In the genomic region with DNA sequence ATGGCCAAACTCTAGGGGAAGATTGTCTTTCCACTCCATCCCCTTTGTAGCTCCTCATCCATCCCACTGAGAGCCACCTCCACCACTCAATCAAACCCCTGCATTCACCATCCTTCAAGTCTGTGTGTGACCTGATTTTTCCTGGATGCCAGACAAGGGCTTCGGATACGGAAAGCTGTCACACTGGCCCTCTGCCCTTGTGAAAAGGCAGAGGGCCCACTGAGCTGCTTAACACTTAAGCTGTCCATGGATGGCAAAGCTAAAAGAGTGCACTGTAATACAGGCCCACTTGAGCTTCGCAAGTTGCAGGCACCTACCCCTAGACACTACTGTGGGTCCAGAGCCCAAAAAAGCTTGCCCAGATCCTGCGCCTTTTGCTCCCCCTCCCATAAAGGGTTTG, we compare ENCODE assay signal across 22 cellular contexts.
"Had no signal": no experiment of that assay in that cellular context is flagged by ENCODE, and none has a peak within 500 bp of the region (broad histone marks: within the 10 kb centered on the region; RNA-seq: fewer than 3 reads in every experiment).

No MANE protein-coding gene starts in this region.

- FAIRE-seq: endothelial cell of umbilical vein had no signal

- H3K4me1 ChIP-seq: gastroesophageal sphincter, heart left ventricle, left lung, lower lobe of right lung, prostate gland, right atrium auricular region, testis, tibial artery had no signal

- H3K9me3 ChIP-seq: esophagus muscularis mucosa, gastroesophageal sphincter, left lung, lower lobe of right lung, prostate gland, right atrium auricular region, sigmoid colon, testis, tibial artery had no signal

- H3K4me3 ChIP-seq: esophagus muscularis mucosa, gastroesophageal sphincter, heart left ventricle, hepatocyte, left lung, lower lobe of right lung, prostate gland, right atrium auricular region, sigmoid colon, testis, tibial artery had no signal

- H3K36me3 ChIP-seq: esophagus muscularis mucosa, gastroesophageal sphincter, heart left ventricle, left lung, lower lobe of right lung, prostate gland, right atrium auricular region, sigmoid colon, tibial artery had no signal

- H3K27ac ChIP-seq: esophagus muscularis mucosa, foreskin keratinocyte, gastroesophageal sphincter, heart left ventricle, hepatocyte, left lung, lower lobe of right lung, prostate gland, right atrium auricular region, sigmoid colon, testis, tibial artery had no signal

- H2AFZ ChIP-seq: hepatocyte had no signal

- ATAC-seq: foreskin keratinocyte; gastroesophageal sphincter; left lung; lower lobe of right lung; naive thymus-derived CD8-positive, alpha-beta T cell; stimulated activated effector memory CD8-positive, alpha-beta T cell treated with anti-CD3 and anti-CD28 coated beads, Interleukin-12 subunit alpha, Interleukin-12 subunit beta, amount 100 ng/mL, for 72 hours; stimulated activated naive CD8-positive, alpha-beta T cell treated with anti-CD3 and anti-CD28 coated beads, Interleukin-15, Interleukin-2, amounts not matched to agents 100 U/mL and 50 U/mL, for 24 hours had no signal

- DNase-seq: effector CD8-positive, alpha-beta T cell; foreskin keratinocyte; kidney; left lung; lower lobe of right lung; naive thymus-derived CD8-positive, alpha-beta T cell; nephron progenitor cell; nucleus accumbens; sigmoid colon; stimulated activated CD4-positive, alpha-beta T cell treated with anti-CD3 and anti-CD28 coated beads, Interleukin-2, amount 100 ng/mL, for 24 hours; stimulated activated CD4-positive, alpha-beta T cell treated with anti-CD3 and anti-CD28 coated beads, Interleukin-4, amount 100 ng/mL, for 24 hours; stimulated activated naive CD8-positive, alpha-beta T cell treated with anti-CD3 and anti-CD28 coated beads, Interleukin-15, Interleukin-2, amounts not matched to agents 100 U/mL and 50 U/mL, for 24 hours; testis; tibial artery had no signal

- H3K27me3 ChIP-seq: esophagus muscularis mucosa, foreskin keratinocyte, gastroesophageal sphincter, heart left ventricle, hepatocyte, left lung, right atrium auricular region, sigmoid colon, testis, tibial artery had no signal

- H3K4me2 ChIP-seq: hepatocyte had no signal
